Comparison of ENCODE assay signal across 8 cellular contexts in the genomic region with DNA sequence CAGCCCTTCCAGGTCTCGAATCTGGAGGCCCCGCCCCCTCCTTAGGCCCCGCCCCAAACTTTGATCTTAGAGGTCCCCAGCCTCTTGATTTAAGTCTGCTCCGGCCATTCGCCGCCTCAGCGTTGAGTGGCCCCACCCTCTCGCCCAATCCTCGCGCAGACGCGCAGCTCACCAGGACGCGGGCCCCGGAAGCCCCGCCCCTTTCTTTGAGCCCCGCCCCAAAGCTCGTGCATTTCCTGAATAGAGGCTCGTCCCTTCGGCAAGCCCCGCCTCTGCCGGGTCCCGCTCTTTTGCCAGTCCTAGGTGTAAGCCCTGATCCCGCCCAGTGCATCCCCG. TPM values are rescaled to one million over a fixed set of nuclear protein-coding genes. Genes with fewer than 3 reads are reported as not detected.
DNase-seq lines count a peak whose midpoint lies in the region; ATAC-seq and TF ChIP-seq lines count a peak whose summit lies in the region.

No MANE protein-coding gene starts in this region.

- no peak for TF ChIP-seq CTCF in ascending aorta (IDR thresholded peaks at IDR 0.05)
- TF ChIP-seq CTCF in vagina (IDR thresholded peaks at IDR 0.05) = no peak

- H3K36me3 ChIP-seq in ascending aorta = peaks cover 15 to 22% of the 10 kb centered on the region in 2 donors
- H3K36me3 ChIP-seq in vagina = peaks cover 0 to 13% of the 10 kb centered on the region in 2 donors

- H3K9me3 Mint-ChIP-seq in T-helper 2 cell treated with Interferon-gamma antibody and Interleukin-4, amounts not matched to agents 5 μg/mL and 100 μg/mL, for 36 hours = no peaks in the 10 kb centered on the region

- no peaks in the 10 kb centered on the region for H3K9me3 ChIP-seq in ascending aorta
- no peaks in the 10 kb centered on the region for H3K9me3 ChIP-seq in right cardiac atrium (ENCODE audit: control insufficient read depth, low read length)
- no peaks in the 10 kb centered on the region for H3K9me3 ChIP-seq in vagina

- peaks cover 20 to 32% of the 10 kb centered on the region in 2 donors for H3K4me1 ChIP-seq in ascending aorta
- H3K4me1 ChIP-seq in right cardiac atrium (ENCODE audit: control insufficient read depth, insufficient read depth, low read length) = peaks cover 27% of the 10 kb centered on the region
- peaks cover 55% of the 10 kb centered on the region for H3K4me1 ChIP-seq in vagina

- peak overlapping the region; percentile 92 for H3K4me3 Mint-ChIP-seq in T-helper 2 cell treated with Interferon-gamma antibody and Interleukin-4, amounts not matched to agents 5 μg/mL and 100 μg/mL, for 36 hours

- H3K27ac ChIP-seq in ascending aorta = peak overlapping the region; percentile 98 to 99
- peak overlapping the region; percentile 100 for H3K27ac ChIP-seq in right cardiac atrium (ENCODE audit: low read length)
- H3K27ac ChIP-seq in vagina = peak overlapping the region; percentile 99

- H3K27me3 ChIP-seq in ascending aorta = no peaks in the 10 kb centered on the region
- H3K27me3 ChIP-seq in right cardiac atrium (ENCODE audit: control insufficient read depth, insufficient read depth) = no peaks in the 10 kb centered on the region
- H3K27me3 ChIP-seq in vagina = no peaks in the 10 kb centered on the region

- peak; percentile 74 for ATAC-seq in HG02885 (IDR thresholded peaks at IDR 0.05; ENCODE audit: poor library complexity, unreplicated experiment)
- peak; percentile 94 to 95 for ATAC-seq in right cardiac atrium

- intact Hi-C loops in ascending aorta (cut with DNase I) = loop anchor here (1.0 to 2.0 kb wide), 2 partner anchors 10 to 38 kb away; a partner anchor contains a TSS
- intact Hi-C loops in right cardiac atrium (cut with DNase I) = no loop called here
- intact Hi-C loops in vagina (cut with DNase I) = no loop called here

- peak overlapping the region; percentile 98 for H3K27ac Mint-ChIP-seq in T-helper 2 cell treated with Interferon-gamma antibody and Interleukin-4, amounts not matched to agents 5 μg/mL and 100 μg/mL, for 36 hours

- WGBS in right cardiac atrium = under 1% methylated on average over 25 of the region's 25 CpGs

- peaks cover 47% of the 10 kb centered on the region for H3K36me3 Mint-ChIP-seq in T-helper 2 cell treated with Interferon-gamma antibody and Interleukin-4, amounts not matched to agents 5 μg/mL and 100 μg/mL, for 36 hours (ENCODE audit: low read depth)

- TF ChIP-seq POLR2A in GM15510 (IDR thresholded peaks at IDR 0.05; ENCODE audit: borderline replicate concordance, extremely low read depth, insufficient read length) = peak; percentile 48
- no peak for TF ChIP-seq POLR2A in vagina (IDR thresholded peaks at IDR 0.05)

- H3K4me1 Mint-ChIP-seq in T-helper 2 cell treated with Interferon-gamma antibody and Interleukin-4, amounts not matched to agents 5 μg/mL and 100 μg/mL, for 36 hours (ENCODE audit: low read depth) = peaks cover 47% of the 10 kb centered on the region

- H3K4me3 ChIP-seq in ascending aorta = peak overlapping the region; percentile 81 to 93
- H3K4me3 ChIP-seq in right cardiac atrium (ENCODE audit: low read length) = peak overlapping the region; percentile 98
- H3K4me3 ChIP-seq in vagina = peak overlapping the region; percentile 76 to 94

- DNase-seq in NCI-H1694 treated with DMSO at 0.1 percent for 48 hours (lab: John Stamatoyannopoulos, UW) (peak; percentile 93), ascending aorta (ENCODE audit: low spot score in 2 of 2) (peak; percentile 99 to 100), right cardiac atrium (peak; percentile 100), pulmonary artery endothelial cell (ENCODE audit: low read depth, low spot score) (peak; percentile 94), vagina (ENCODE audit: extremely low spot score in 2 of 2) (peak in 1 of 2 donors; percentile 99)
- peak; percentile 97 for DNase-seq in T-helper 2 cell treated with Interferon-gamma antibody and Interleukin-4, amounts not matched to agents 5 μg/mL and 100 μg/mL, for 36 hours (ENCODE audit: low spot score)

- no peaks in the 10 kb centered on the region for H3K27me3 Mint-ChIP-seq in T-helper 2 cell treated with Interferon-gamma antibody and Interleukin-4, amounts not matched to agents 5 μg/mL and 100 μg/mL, for 36 hours (ENCODE audit: low read depth)

RNA-seq across cellular contexts. Expression of a gene that starts 0.2 kb away (rescaled TPM):
- total RNA-seq in ascending aorta (80.0 TPM), right cardiac atrium (100 to 1,000 TPM; 124 to 144 (median 135) TPM), pulmonary artery endothelial cell (267 and 286 TPM in 2 replicates), vagina (81.8 TPM)
- polyA plus RNA-seq in right cardiac atrium = 161 TPM

RNA-seq across cellular contexts. Expression of a gene that starts 0.7 kb away (rescaled TPM):
- total RNA-seq in ascending aorta (113 TPM), right cardiac atrium (10 to 100 TPM; 63.4 to 73.4 (median 67.7) TPM), pulmonary artery endothelial cell (242 and 306 TPM in 2 replicates), vagina (125 TPM)
- polyA plus RNA-seq in right cardiac atrium = 109 TPM

RNA-seq across cellular contexts. Expression of a gene that starts 37.7 kb away (rescaled TPM):
- total RNA-seq in ascending aorta = 22.7 TPM
- 1 to 10 TPM; 5.1 to 7.3 (median 5.9) TPM for total RNA-seq in right cardiac atrium
- polyA plus RNA-seq in right cardiac atrium = 6.1 TPM
- total RNA-seq in pulmonary artery endothelial cell = 3.9 and 4.3 TPM in 2 replicates
- total RNA-seq in vagina = 17.9 TPM

RNA-seq across cellular contexts. Expression of a gene that starts 47.9 kb away (rescaled TPM):
- total RNA-seq in ascending aorta (not detected), right cardiac atrium (1 to 10 TPM; 4.1 to 7.2 (median 5.9) TPM), pulmonary artery endothelial cell (0.28 and 0.40 TPM in 2 replicates), vagina (4.9 TPM)
- 3.7 TPM for polyA plus RNA-seq in right cardiac atrium

RNA-seq across cellular contexts. Expression of a gene that starts 60.0 kb away (rescaled TPM):
- total RNA-seq in ascending aorta = not detected
- 1 to 10 TPM; 1.8 to 6.6 (median 2.9) TPM for total RNA-seq in right cardiac atrium
- polyA plus RNA-seq in right cardiac atrium = 2.7 TPM
- total RNA-seq in pulmonary artery endothelial cell = 0.32 and 0.40 TPM in 2 replicates
- total RNA-seq in vagina = not detected
